18 cellular contexts compared by ENCODE assay signal in genomic region chr13:46473806-46474205, GRCh38.
"Had no signal": no experiment of that assay in that cellular context is flagged by ENCODE, and none has a peak within 500 bp of the region (broad histone marks: within the 10 kb centered on the region; RNA-seq: fewer than 3 reads in every experiment).

No MANE protein-coding gene starts in this region.

- ATAC-seq: effector memory CD8-positive, alpha-beta T cell; foreskin keratinocyte; left colon; naive thymus-derived CD4-positive, alpha-beta T cell; psoas muscle; sciatic nerve; stimulated activated naive B cell treated with anti-CD40 and anti-IgM and Interleukin-4, amounts not matched to agents 10 μg/mL and 1 μg/mL and 100 μg/mL, for 72 hours; stimulated activated naive CD8-positive, alpha-beta T cell treated with anti-CD3 and anti-CD28 coated beads, Interleukin-15, amount 100 ng/mL, for 72 hours had no signal

- H3K27me3 ChIP-seq: esophagus squamous epithelium, foreskin keratinocyte, neutrophil, spleen, testis, tibial nerve had no signal

- DNase-seq: effector memory CD8-positive, alpha-beta T cell; esophagus squamous epithelium; foreskin keratinocyte; left colon; naive thymus-derived CD4-positive, alpha-beta T cell; nephron progenitor cell; psoas muscle; retina; spleen; stimulated activated CD4-positive, alpha-beta T cell treated with anti-CD3 and anti-CD28 coated beads, Interleukin-15, amount 100 ng/mL, for 24 hours; stimulated activated CD4-positive, alpha-beta T cell treated with anti-CD3 and anti-CD28 coated beads, Interleukin-1b, Interleukin-23, amount 100 ng/mL, for 48 hours; stimulated activated CD4-positive, alpha-beta T cell treated with anti-CD3 and anti-CD28 coated beads, Interleukin-4, amount 100 ng/mL, for 24 hours; stimulated activated naive B cell treated with anti-CD40 and anti-IgM and Interleukin-4, amounts not matched to agents 10 μg/mL and 1 μg/mL and 100 μg/mL, for 72 hours; stimulated activated naive CD8-positive, alpha-beta T cell treated with anti-CD3 and anti-CD28 coated beads, Interleukin-15, amount 100 ng/mL, for 72 hours; testis had no signal

- H3K4me1 Mint-ChIP-seq: naive thymus-derived CD4-positive, alpha-beta T cell; stimulated activated naive B cell treated with anti-CD40 and anti-IgM and Interleukin-4, amounts not matched to agents 10 μg/mL and 1 μg/mL and 100 μg/mL, for 72 hours; stimulated activated naive CD8-positive, alpha-beta T cell treated with anti-CD3 and anti-CD28 coated beads, Interleukin-15, amount 100 ng/mL, for 72 hours had no signal

- H3K36me3 Mint-ChIP-seq: naive thymus-derived CD4-positive, alpha-beta T cell; stimulated activated naive B cell treated with anti-CD40 and anti-IgM and Interleukin-4, amounts not matched to agents 10 μg/mL and 1 μg/mL and 100 μg/mL, for 72 hours had no signal

- H3K27me3 Mint-ChIP-seq: stimulated activated naive B cell treated with anti-CD40 and anti-IgM and Interleukin-4, amounts not matched to agents 10 μg/mL and 1 μg/mL and 100 μg/mL, for 72 hours; stimulated activated naive CD8-positive, alpha-beta T cell treated with anti-CD3 and anti-CD28 coated beads, Interleukin-15, amount 100 ng/mL, for 72 hours had no signal

- H3K9me3 ChIP-seq: esophagus squamous epithelium, neutrophil, psoas muscle, spleen, testis, tibial nerve had no signal

- H3K4me3 ChIP-seq: esophagus squamous epithelium, psoas muscle, spleen, testis, tibial nerve had no signal

- H3K36me3 ChIP-seq: esophagus squamous epithelium, neutrophil, spleen, tibial nerve had no signal

- H3K4me1 ChIP-seq: esophagus squamous epithelium, foreskin keratinocyte, psoas muscle, spleen, testis had no signal

- H3K27ac ChIP-seq: esophagus squamous epithelium, foreskin keratinocyte, neutrophil, psoas muscle, spleen, testis, tibial nerve had no signal

- H3K9me3 Mint-ChIP-seq: effector memory CD8-positive, alpha-beta T cell; stimulated activated naive B cell treated with anti-CD40 and anti-IgM and Interleukin-4, amounts not matched to agents 10 μg/mL and 1 μg/mL and 100 μg/mL, for 72 hours had no signal

- H3K27ac Mint-ChIP-seq: effector memory CD8-positive, alpha-beta T cell; naive thymus-derived CD4-positive, alpha-beta T cell; nephron progenitor cell; stimulated activated naive B cell treated with anti-CD40 and anti-IgM and Interleukin-4, amounts not matched to agents 10 μg/mL and 1 μg/mL and 100 μg/mL, for 72 hours had no signal

- H3K4me3 Mint-ChIP-seq: effector memory CD8-positive, alpha-beta T cell; naive thymus-derived CD4-positive, alpha-beta T cell; nephron progenitor cell; stimulated activated naive B cell treated with anti-CD40 and anti-IgM and Interleukin-4, amounts not matched to agents 10 μg/mL and 1 μg/mL and 100 μg/mL, for 72 hours; stimulated activated naive CD8-positive, alpha-beta T cell treated with anti-CD3 and anti-CD28 coated beads, Interleukin-15, amount 100 ng/mL, for 72 hours had no signal
